In the genomic region with DNA sequence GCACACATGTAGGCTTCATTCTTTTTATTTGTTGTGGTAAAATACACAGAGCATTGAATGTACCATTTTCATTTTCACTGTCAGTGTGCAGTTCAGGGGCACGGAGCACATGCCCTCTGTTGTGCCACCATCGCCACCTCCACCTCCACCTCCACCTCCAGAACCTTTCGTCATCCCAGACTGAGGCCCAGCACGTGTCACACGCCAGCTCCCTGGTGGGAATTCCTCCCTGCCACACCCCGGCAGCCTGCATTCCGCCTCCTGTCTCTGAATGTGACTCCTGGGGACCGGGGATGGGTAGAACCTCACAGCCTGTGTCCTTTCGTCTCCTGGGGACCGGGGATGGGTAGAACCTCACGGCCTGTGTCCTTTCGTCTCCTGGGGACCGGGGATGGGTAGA, we compare ENCODE assay signal across 18 cellular contexts.
"Had no signal": no experiment of that assay in that cellular context is flagged by ENCODE, and none has a peak within 500 bp of the region (broad histone marks: within the 10 kb centered on the region; RNA-seq: fewer than 3 reads in every experiment).

No MANE protein-coding gene starts in this region.

- H3K27me3 ChIP-seq: esophagus muscularis mucosa, gastrocnemius medialis, neutrophil, spleen, testis, tibial nerve had no signal

- H3K9me3 ChIP-seq: esophagus muscularis mucosa, gastrocnemius medialis, left ventricle myocardium inferior, neutrophil, spleen, testis, tibial nerve had no signal

- H3K27ac ChIP-seq: epithelial cell of prostate, esophagus muscularis mucosa, gastrocnemius medialis, left ventricle myocardium inferior, neutrophil, spleen, testis, tibial nerve had no signal

- DNase-seq: effector memory CD4-positive, alpha-beta T cell; gastrocnemius medialis; immature natural killer cell; left cardiac atrium; left ventricle myocardium inferior; mesenchymal stem cell; naive B cell; spleen; stimulated activated CD4-positive, alpha-beta T cell treated with anti-CD3 and anti-CD28 coated beads, Interleukin-15, amount 100 ng/mL, for 24 hours; stimulated activated CD4-positive, alpha-beta T cell treated with anti-CD3 and anti-CD28 coated beads, Interleukin-1b, Interleukin-23, amount 100 ng/mL, for 48 hours; stimulated activated CD4-positive, alpha-beta T cell treated with anti-CD3 and anti-CD28 coated beads, Interleukin-4, amount 100 ng/mL, for 24 hours; stimulated activated naive CD8-positive, alpha-beta T cell treated with anti-CD3 and anti-CD28 coated beads, Interleukin-15, amount 100 ng/mL, for 72 hours; testis had no signal

- H3K36me3 ChIP-seq: gastrocnemius medialis had no signal

- H3K4me3 ChIP-seq: esophagus muscularis mucosa, gastrocnemius medialis, left ventricle myocardium inferior, lung, spleen, testis, tibial nerve had no signal

- H3K4me1 ChIP-seq: testis had no signal
